ENCODE assay signal across 18 cellular contexts in genomic region chr2:28905533-28905932, GRCh38. TPM values are rescaled to one million over a fixed set of nuclear protein-coding genes. Genes with fewer than 3 reads are reported as not detected.
DNase-seq lines count a peak whose midpoint lies in the region; ATAC-seq and TF ChIP-seq lines count a peak whose summit lies in the region.
"Had no signal": no experiment of that assay in that cellular context is flagged by ENCODE, and none has a peak within 500 bp of the region (broad histone marks: within the 10 kb centered on the region; RNA-seq: fewer than 3 reads in every experiment).

No MANE protein-coding gene starts in this region.

- DNase-seq in activated T-cell treated with anti-CD3 and anti-CD28 coated beads, Interleukin-2, amount 50 U/mL, for 24 hours: no peak
- DNase-seq in activated T-cell treated with anti-CD3 and anti-CD28 coated beads for 4 hours (no peak), IMR-90 (no peak), choroid plexus epithelial cell (ENCODE audit: low read depth) (peak; percentile 38), gastrocnemius medialis (peak in 1 of 2 donors; percentile 62), NCI-H1436 treated with DMSO at 0.1 percent for 48 hours (lab: John Stamatoyannopoulos, UW) (no peak)
- DNase-seq in effector memory CD4-positive, alpha-beta T cell: no peak
- DNase-seq: DMS 273 treated with DMSO at 0.1 percent for 48 hours, GDM1, HCEC 1CT, KBM-7, NCI-H1417 treated with DMSO at 0.1 percent for 48 hours, NCI-H2029, NCI-H2171, NCI-H446, NCI-H69 had no signal

- no peak for TF ChIP-seq RAD21 in IMR-90 (IDR thresholded peaks at IDR 0.05; ENCODE audit: low read length)

- H3K4me1 Mint-ChIP-seq in activated T-cell treated with anti-CD3 and anti-CD28 coated beads, Interleukin-2, amount 50 U/mL, for 24 hours (ENCODE audit: low read depth): peaks cover 54% of the 10 kb centered on the region

- BruUV-seq in IMR-90 (replicated peaks; lab: Mats Ljungman, UMichigan): no TSS peak

- H2AK5ac ChIP-seq in IMR-90 (ENCODE audit: low read depth, low read length): no peak overlapping the region

- H2BK120ac ChIP-seq in IMR-90 (ENCODE audit: low read depth, low read length): no peak overlapping the region

- H3K18ac ChIP-seq in IMR-90 (ENCODE audit: low read depth, low read length): no peak overlapping the region

- no peak overlapping the region for H3K4me3 Mint-ChIP-seq in activated T-cell treated with anti-CD3 and anti-CD28 coated beads, Interleukin-2, amount 50 U/mL, for 24 hours

- H3K4me3 ChIP-seq in IMR-90 (ENCODE audit: insufficient read depth, low read depth, low read length) (no peak overlapping the region), choroid plexus epithelial cell (ENCODE audit: low read depth, low read length) (no peak overlapping the region), gastrocnemius medialis (no peak overlapping the region)
- H3K4me3 ChIP-seq in effector memory CD4-positive, alpha-beta T cell (ENCODE audit: insufficient read depth, low read depth, low read length, poor library complexity, severe bottlenecking): no peak overlapping the region
- H3K4me3 ChIP-seq: BLaER1 treated with 17β-estradiol and CSF1 and Interleukin-3, amounts not matched to agents 10 nM and 100 nM; GM12878 had no signal

- H4K5ac ChIP-seq in IMR-90 (ENCODE audit: low read depth, low read length): no peak overlapping the region

- TF ChIP-seq POLR2A in IMR-90 (IDR thresholded peaks at IDR 0.05; ENCODE audit: low read depth, low read length) (no peak), gastrocnemius medialis (IDR thresholded peaks at IDR 0.05) (no peak)

- peaks cover 64% of the 10 kb centered on the region for H4K20me1 ChIP-seq in IMR-90 (ENCODE audit: insufficient read depth, low read length)

- in situ Hi-C loops in IMR-90 (cut with MboI; ENCODE audit: low sequenced_read_pairs): loop anchor here (25.0 kb wide), 1 partner anchor 318 kb away; no protein-coding TSS in a partner anchor
- in situ Hi-C loops in gastrocnemius medialis (cut with MboI; ENCODE audit: low sequenced_read_pairs in 4 of 4): no loop called here

- H3K23ac ChIP-seq in IMR-90 (ENCODE audit: low read depth, low read length): no peak overlapping the region

- no peak overlapping the region for H2BK15ac ChIP-seq in IMR-90 (ENCODE audit: low read depth, low read length)

- H2BK20ac ChIP-seq in IMR-90 (ENCODE audit: low read depth, low read length): no peak overlapping the region

- peak overlapping the region; percentile 80 for H2BK5ac ChIP-seq in IMR-90 (ENCODE audit: low read depth, low read length, poor library complexity, severe bottlenecking)

- H3K9ac ChIP-seq in IMR-90 (ENCODE audit: low read depth, low read length): no peak overlapping the region

- H3K36me3 ChIP-seq in IMR-90 (ENCODE audit: control insufficient read depth, insufficient read depth, low read length) (peaks cover 32% of the 10 kb centered on the region), gastrocnemius medialis (peaks cover 0 to 53% of the 10 kb centered on the region in 2 donors)
- H3K36me3 ChIP-seq in effector memory CD4-positive, alpha-beta T cell (ENCODE audit: control insufficient read depth, insufficient read depth, low read length): peaks cover 59% of the 10 kb centered on the region

- WGBS in IMR-90 (ENCODE audit: extremely low coverage in 2 of 2, insufficient read length in 1 of 2), 2 experiments: 100% methylated on average over 1 of the region's 3 CpGs; no CpG with 5 or more reads in 1 of the 2 experiments

- no peak overlapping the region for H4K91ac ChIP-seq in IMR-90 (ENCODE audit: insufficient read depth, low read depth, low read length)

- no peak overlapping the region for H3K4me2 ChIP-seq in IMR-90 (ENCODE audit: low read depth, low read length)

- H2AFZ ChIP-seq in IMR-90 (replicated peaks; ENCODE audit: low read length, poor library complexity): no peak overlapping the region

- H3K27me3 Mint-ChIP-seq in activated T-cell treated with anti-CD3 and anti-CD28 coated beads, Interleukin-2, amount 50 U/mL, for 24 hours: no peaks in the 10 kb centered on the region

- peak overlapping the region; percentile 45 for H3K27ac Mint-ChIP-seq in activated T-cell treated with anti-CD3 and anti-CD28 coated beads, Interleukin-2, amount 50 U/mL, for 24 hours

- ATAC-seq in IMR-90 (ENCODE audit: low read depth) (no peak), gastrocnemius medialis (peak; percentile 29 to 31)
- ATAC-seq: GM12878 had no signal

- no peaks in the 10 kb centered on the region for H3K9me3 Mint-ChIP-seq in activated T-cell treated with anti-CD3 and anti-CD28 coated beads, Interleukin-2, amount 50 U/mL, for 24 hours

- H3K56ac ChIP-seq in IMR-90 (ENCODE audit: extremely low read depth, insufficient read depth, low read length): no peak overlapping the region

- H3K4me1 ChIP-seq in IMR-90 (ENCODE audit: control insufficient read depth, insufficient read depth, low read length) (peaks cover 16% of the 10 kb centered on the region), gastrocnemius medialis (peaks cover 11 to 23% of the 10 kb centered on the region in 2 donors)
- no peaks in the 10 kb centered on the region for H3K4me1 ChIP-seq in effector memory CD4-positive, alpha-beta T cell (ENCODE audit: control insufficient read depth, insufficient read depth, low read length, poor library complexity, severe bottlenecking)

- TF ChIP-seq CTCF in IMR-90 (conservative IDR thresholded peaks at IDR 0.05; ENCODE audit: low read depth, low read length) (no peak), choroid plexus epithelial cell (conservative IDR thresholded peaks at IDR 0.05; ENCODE audit: low read depth, low read length) (no peak), gastrocnemius medialis (IDR thresholded peaks at IDR 0.05 in 4 of 5, conservative IDR thresholded peaks at IDR 0.05 in 1 of 5) (no peak)

- H3K27ac ChIP-seq in IMR-90 (ENCODE audit: insufficient read depth, low read length): no peak overlapping the region
- H3K27ac ChIP-seq in gastrocnemius medialis: peak overlapping the region; percentile 48 to 71 (median 60)
- no peak overlapping the region for H3K27ac ChIP-seq in effector memory CD4-positive, alpha-beta T cell (ENCODE audit: insufficient read depth, low read length, poor library complexity, severe bottlenecking)

- H3K36me3 Mint-ChIP-seq in activated T-cell treated with anti-CD3 and anti-CD28 coated beads, Interleukin-2, amount 50 U/mL, for 24 hours (ENCODE audit: low read depth): peaks cover 97% of the 10 kb centered on the region

- H4K8ac ChIP-seq in IMR-90 (ENCODE audit: low read depth in 2 of 2, low read length in 2 of 2): no peak overlapping the region

- H3K14ac ChIP-seq in IMR-90 (replicated peaks; ENCODE audit: low read depth, low read length): no peak overlapping the region

- POLR2A ChIA-PET in IMR-90 (lab: Charles Lee; ENCODE audit: unreplicated experiment): interaction anchor here (0.6 to 1.5 kb wide), 2 partner anchors 10 to 11 kb away, joined by 3 to 11 read pairs; partner anchors contain the start of gene WDR43

- CTCF ChIA-PET in IMR-90 (lab: Yijun Ruan, JAX): no interaction called here

- H3K9me1 ChIP-seq in IMR-90 (ENCODE audit: insufficient read depth, low read length): peaks cover 16% of the 10 kb centered on the region

- H2AK9ac ChIP-seq in IMR-90 (replicated peaks; ENCODE audit: low read depth, low read length, poor library complexity): no peak overlapping the region

- H3K4ac ChIP-seq in IMR-90 (ENCODE audit: low read depth, low read length): no peak overlapping the region; the same call in 1 of the 2 replicates

- intact Hi-C loops in IMR-90 (cut with micrococcal nuclease): no loop called here
- intact Hi-C loops in gastrocnemius medialis (cut with DNase I; ENCODE audit: low total_unique reads): no loop called here

- H3K9me3 ChIP-seq in IMR-90 (ENCODE audit: control insufficient read depth, insufficient read depth, low read length): no peaks in the 10 kb centered on the region
- no peaks in the 10 kb centered on the region for H3K9me3 ChIP-seq in gastrocnemius medialis
- H3K9me3 ChIP-seq in effector memory CD4-positive, alpha-beta T cell (ENCODE audit: control insufficient read depth, low read length): no peaks in the 10 kb centered on the region
- H3K9me3 ChIP-seq: BLaER1 treated with 17β-estradiol and CSF1 and Interleukin-3, amounts not matched to agents 10 nM and 100 nM had no signal

- no peaks in the 10 kb centered on the region for H3K27me3 ChIP-seq in IMR-90 (ENCODE audit: control insufficient read depth, insufficient read depth, low read length)
- H3K27me3 ChIP-seq in gastrocnemius medialis: no peaks in the 10 kb centered on the region
- no peaks in the 10 kb centered on the region for H3K27me3 ChIP-seq in effector memory CD4-positive, alpha-beta T cell (replicated peaks; ENCODE audit: control insufficient read depth, insufficient read depth, low read length, poor library complexity, severe bottlenecking)
- H3K27me3 ChIP-seq: BLaER1 treated with 17β-estradiol and CSF1 and Interleukin-3, amounts not matched to agents 10 nM and 100 nM had no signal

- dilution Hi-C loops in IMR-90 (cut with HindIII; ENCODE audit: low sequenced_read_pairs, unreplicated experiment): no loop called here

- peaks cover 24 to 73% of the 10 kb centered on the region in 2 experiments for H3K79me1 ChIP-seq in IMR-90 (ENCODE audit: low read depth in 1 of 2, low read length in 2 of 2)

TF ChIP-seq in IMR-90, 13 proteins besides CTCF, POLR2A, EP300 and RAD21:
- TF ChIP-seq CEBPB (IDR thresholded peaks at IDR 0.05; ENCODE audit: low read depth, low read length): 0 out of 2 replicates have a peak, but pooled peaks have one; percentile 18
- no peak for TF ChIP-seq CHD1 (IDR thresholded peaks at IDR 0.05; ENCODE audit: low read depth, low read length)

RNA-seq across cellular contexts. Expression of gene WDR43, which starts 11.1 kb away (rescaled TPM):
- total RNA-seq in IMR-90 (2012; rRNA removed) (220 and 300 TPM in 2 replicates), gastrocnemius medialis (100 to 1,000 TPM in 1 of 4 donors, 10 to 100 TPM in 3; 73.5 to 105 (median 81.1) TPM)
- 37.7 and 40.3 TPM in 2 replicates for polyA plus RNA-seq in IMR-90 (2012; rRNA removed)
- 4.6 and 5.3 TPM in 2 replicates for polyA plus RNA-seq in IMR-90 (2012; cell fraction: cytosol; rRNA removed)
- polyA plus RNA-seq in IMR-90 (2012; cell fraction: nucleus; rRNA removed; ENCODE audit: low replicate concordance): 4.5 and 46.7 TPM in 2 replicates

RNA-seq across cellular contexts. Expression of gene TRMT61B, which starts 35.4 kb away (rescaled TPM):
- total RNA-seq in IMR-90 (2012; rRNA removed) (5.7 and 11.1 TPM in 2 replicates), gastrocnemius medialis (10 to 100 TPM in 3 of 4 donors, 1 to 10 TPM in 1; 5.8 to 15.2 (median 13.5) TPM)
- polyA plus RNA-seq in IMR-90 (2012; rRNA removed): 4.9 and 6.6 TPM in 2 replicates
- polyA plus RNA-seq in IMR-90 (2012; cell fraction: cytosol; rRNA removed): 3.5 and 4.1 TPM in 2 replicates
- 5.0 and 6.1 TPM in 2 replicates for polyA plus RNA-seq in IMR-90 (2012; cell fraction: nucleus; rRNA removed; ENCODE audit: low replicate concordance)

Comparison
In these comparisons a context has a peak if more than half of its experiments do, and no peak if none do; other contexts are left out.
1. H3K27ac ChIP-seq: peak in gastrocnemius medialis (4 of 4); none in IMR-90 (single experiment) and effector memory CD4-positive, alpha-beta T cell (single experiment).